ENCODE assay signal across 34 cellular contexts in the genomic region with DNA sequence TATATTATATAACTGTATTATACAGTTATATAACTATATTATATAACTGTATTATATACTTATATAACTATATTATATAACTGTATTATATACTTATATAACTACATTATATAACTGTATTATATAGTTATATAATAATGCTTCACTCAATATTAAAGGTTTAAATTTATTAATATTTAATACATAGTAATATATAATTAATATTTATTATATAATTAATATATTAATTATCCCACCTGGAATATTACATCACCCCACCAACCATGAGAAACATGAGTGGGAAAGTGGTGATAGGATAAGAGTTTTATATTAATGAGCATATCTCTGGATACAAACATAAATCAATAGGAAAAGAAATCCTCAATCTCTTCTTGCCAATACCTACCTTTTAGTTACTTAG.
"Had no signal": no experiment of that assay in that cellular context is flagged by ENCODE, and none has a peak within 500 bp of the region (broad histone marks: within the 10 kb centered on the region; RNA-seq: fewer than 3 reads in every experiment).

No MANE protein-coding gene starts in this region.

- DNase-seq: Karpas-422, Kasumi-1, MG63, MM.1S, MV-4-11, NCI-H1048, NCI-H1092, NCI-H1092 treated with DMSO at 0.1 percent for 48 hours, NCI-H1105, NCI-H1105 treated with DMSO at 0.1 percent for 48 hours, NCI-H1417, NCI-H1417 treated with DMSO at 0.1 percent for 48 hours, NCI-H1436, NCI-H1436 treated with DMSO at 0.1 percent for 48 hours, NCI-H146, NCI-H1694, NCI-H1694 treated with DMSO at 0.1 percent for 48 hours, NCI-H187, NCI-H187 treated with DMSO at 0.1 percent for 48 hours, NCI-H1930, NCI-H2029, NCI-H2029 treated with DMSO at 0.1 percent for 48 hours, NCI-H2081, NCI-H2081 treated with DMSO at 0.1 percent for 48 hours, NCI-H2107, NCI-H2171, NCI-H2171 treated with DMSO at 0.1 percent for 48 hours, NCI-H2227 treated with DMSO at 0.1 percent for 48 hours, NCI-H226, NCI-H345, NCI-H446, NCI-H446 treated with DMSO at 0.1 percent for 48 hours, NCI-H510A, NCI-H510A treated with DMSO at 0.1 percent for 48 hours had no signal
